ENCODE assay signal across 1 cellular context in the genomic region with DNA sequence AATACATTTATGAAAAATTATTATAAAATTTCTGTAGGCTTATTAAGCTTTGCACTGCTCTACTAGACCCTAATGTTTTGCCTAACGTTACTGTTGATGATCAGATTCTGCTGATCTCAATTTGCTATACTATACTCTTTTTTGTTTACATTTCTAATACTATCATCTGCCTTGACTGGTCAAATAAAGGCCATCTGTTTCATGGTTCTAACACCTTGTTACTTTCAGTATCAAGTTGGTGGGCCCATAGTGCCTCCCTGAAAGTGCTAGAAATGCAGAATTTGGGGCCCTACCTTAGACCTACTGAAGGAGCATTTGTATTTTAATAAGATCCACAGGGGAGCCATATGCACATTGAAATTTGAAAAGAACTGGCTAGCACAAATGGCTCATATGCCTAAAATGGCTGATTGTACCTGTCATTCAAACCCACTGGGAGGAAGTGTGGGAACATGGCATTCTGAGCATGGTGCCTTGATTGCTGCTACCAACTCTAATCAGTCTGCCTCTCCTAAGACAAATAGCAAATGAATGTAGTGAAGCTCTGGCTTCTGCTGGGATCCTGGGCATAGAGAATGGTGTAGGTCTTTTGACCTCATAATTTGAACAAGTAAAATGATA.
TF ChIP-seq lines count a peak whose summit lies in the region.

No MANE protein-coding gene starts in this region.

TF ChIP-seq in WTC11, 78 proteins besides CTCF, POLR2A, EP300 and RAD21:
- TF ChIP-seq ZNF425 (CRISPR knock-in tag; conservative IDR thresholded peaks at IDR 0.05), result no peak
- TF ChIP-seq ZNF317 (CRISPR knock-in tag; IDR thresholded peaks at IDR 0.05; ENCODE audit: borderline replicate concordance, low read depth), result no peak
- TF ChIP-seq EMX1 (CRISPR knock-in tag; IDR thresholded peaks at IDR 0.05), result no peak
- TF ChIP-seq MXD4 (CRISPR knock-in tag; IDR thresholded peaks at IDR 0.05; ENCODE audit: borderline replicate concordance), result no peak
- no peak for TF ChIP-seq ZNF671 (CRISPR knock-in tag; IDR thresholded peaks at IDR 0.05)
- TF ChIP-seq, protein P1, sequence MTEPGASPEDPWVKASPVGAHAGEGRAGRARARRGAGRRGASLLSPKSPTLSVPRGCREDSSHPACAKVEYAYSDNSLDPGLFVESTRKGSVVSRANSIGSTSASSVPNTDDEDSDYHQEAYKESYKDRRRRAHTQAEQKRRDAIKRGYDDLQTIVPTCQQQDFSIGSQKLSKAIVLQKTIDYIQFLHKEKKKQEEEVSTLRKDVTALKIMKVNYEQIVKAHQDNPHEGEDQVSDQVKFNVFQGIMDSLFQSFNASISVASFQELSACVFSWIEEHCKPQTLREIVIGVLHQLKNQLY (CRISPR knock-in tag; IDR thresholded peaks at IDR 0.05), result no peak
- no peak for TF ChIP-seq GRHL2 (CRISPR knock-in tag; IDR thresholded peaks at IDR 0.05; ENCODE audit: insufficient replicate concordance, severe bottlenecking)
- no peak for TF ChIP-seq NR3C1 (CRISPR knock-in tag; conservative IDR thresholded peaks at IDR 0.05; ENCODE audit: low read depth)
- TF ChIP-seq GABPB1 (CRISPR knock-in tag; IDR thresholded peaks at IDR 0.05), result no peak
- TF ChIP-seq ETV6 (CRISPR knock-in tag; IDR thresholded peaks at IDR 0.05), result no peak
- TF ChIP-seq, protein P2, sequence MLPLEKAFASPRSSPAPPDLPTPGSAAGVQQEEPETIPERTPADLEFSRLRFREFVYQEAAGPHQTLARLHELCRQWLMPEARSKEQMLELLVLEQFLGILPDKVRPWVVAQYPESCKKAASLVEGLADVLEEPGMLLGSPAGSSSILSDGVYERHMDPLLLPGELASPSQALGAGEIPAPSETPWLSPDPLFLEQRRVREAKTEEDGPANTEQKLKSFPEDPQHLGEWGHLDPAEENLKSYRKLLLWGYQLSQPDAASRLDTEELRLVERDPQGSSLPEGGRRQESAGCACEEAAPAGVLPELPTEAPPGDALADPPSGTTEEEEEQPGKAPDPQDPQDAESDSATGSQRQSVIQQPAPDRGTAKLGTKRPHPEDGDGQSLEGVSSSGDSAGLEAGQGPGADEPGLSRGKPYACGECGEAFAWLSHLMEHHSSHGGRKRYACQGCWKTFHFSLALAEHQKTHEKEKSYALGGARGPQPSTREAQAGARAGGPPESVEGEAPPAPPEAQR (CRISPR knock-in tag; IDR thresholded peaks at IDR 0.05), result no peak
- TF ChIP-seq, protein P3, sequence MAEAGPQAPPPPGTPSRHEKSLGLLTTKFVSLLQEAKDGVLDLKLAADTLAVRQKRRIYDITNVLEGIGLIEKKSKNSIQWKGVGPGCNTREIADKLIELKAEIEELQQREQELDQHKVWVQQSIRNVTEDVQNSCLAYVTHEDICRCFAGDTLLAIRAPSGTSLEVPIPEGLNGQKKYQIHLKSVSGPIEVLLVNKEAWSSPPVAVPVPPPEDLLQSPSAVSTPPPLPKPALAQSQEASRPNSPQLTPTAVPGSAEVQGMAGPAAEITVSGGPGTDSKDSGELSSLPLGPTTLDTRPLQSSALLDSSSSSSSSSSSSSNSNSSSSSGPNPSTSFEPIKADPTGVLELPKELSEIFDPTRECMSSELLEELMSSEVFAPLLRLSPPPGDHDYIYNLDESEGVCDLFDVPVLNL (CRISPR knock-in tag; IDR thresholded peaks at IDR 0.05; ENCODE audit: borderline replicate concordance, low read depth), result no peak
